Comparison of ENCODE assay signal across 26 cellular contexts in the genomic region with DNA sequence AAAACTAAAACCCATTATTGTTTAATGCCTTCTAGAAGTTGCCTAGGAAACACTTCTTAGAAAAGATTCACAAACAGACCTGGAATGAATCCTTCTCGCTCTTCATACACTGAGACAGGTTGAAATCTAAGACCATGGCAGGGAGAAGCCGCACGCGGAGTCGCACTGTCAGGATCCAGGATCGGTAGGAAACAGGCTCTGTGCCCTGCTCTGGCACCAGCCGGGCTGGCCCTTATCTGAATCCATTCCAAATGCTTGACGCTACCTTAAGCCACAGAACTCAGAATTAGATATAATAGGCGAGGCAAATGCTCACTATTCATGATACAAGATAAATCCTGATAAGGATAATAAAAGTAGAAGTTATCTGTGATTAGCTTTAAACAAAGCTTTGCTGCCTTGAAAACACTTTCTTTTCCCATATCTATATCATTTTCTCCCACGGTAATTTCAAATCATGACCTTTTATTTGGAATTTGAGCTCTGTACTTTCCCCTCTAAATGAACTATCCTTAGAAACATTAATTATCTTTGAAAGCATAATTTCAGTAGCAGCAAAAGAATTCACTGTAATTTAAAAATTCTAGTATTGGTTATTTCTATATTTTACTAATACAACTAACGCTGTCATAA.
DNase-seq lines count a peak whose midpoint lies in the region; ATAC-seq, FAIRE-seq and TF ChIP-seq lines count a peak whose summit lies in the region.
"Had no signal": no experiment of that assay in that cellular context is flagged by ENCODE, and none has a peak within 500 bp of the region (broad histone marks: within the 10 kb centered on the region; RNA-seq: fewer than 3 reads in every experiment).

No MANE protein-coding gene starts in this region.

- H3K9ac ChIP-seq in liver (ENCODE audit: low read depth in 1 of 2, low read length in 2 of 2) (peak overlapping the region in 1 of 2 donors; percentile 32), HepG2 (ENCODE audit: insufficient read depth, low read depth, low read length) (no peak overlapping the region)

- H3K36me3 ChIP-seq in liver (ENCODE audit: control insufficient read depth in 4 of 4, insufficient read depth in 3 of 4, low read depth in 1 of 4, low read length in 3 of 4) (no peaks in the 10 kb centered on the region), HepG2 (replicated peaks in 1 of 2; ENCODE audit: control insufficient read depth in 1 of 2, insufficient read depth in 2 of 2, low read length in 2 of 2) (no peaks in the 10 kb centered on the region), right lobe of liver (no peaks in the 10 kb centered on the region), vagina (no peaks in the 10 kb centered on the region)
- H3K36me3 ChIP-seq: HAP-1, sigmoid colon, thyroid gland, uterus had no signal

- H4K20me1 ChIP-seq in HepG2 (ENCODE audit: insufficient read depth, low read length): no peaks in the 10 kb centered on the region

- WGBS in liver: 48% methylated on average over 11 of the region's 11 CpGs
- 49% methylated on average over 11 of the region's 11 CpGs for WGBS in HepG2 (ENCODE audit: low lambda C conversion rate)
- WGBS in right lobe of liver (ENCODE audit: insufficient coverage, low coverage, low lambda C conversion rate, missing lambda C conversion rate): 25% methylated on average over 11 of the region's 11 CpGs

- no peak for TF ChIP-seq POLR2A in HepG2 (IDR thresholded peaks at IDR 0.05; ENCODE audit: insufficient read depth in 1 of 2, low read depth in 2 of 2, low read length in 2 of 2)
- peak; percentile 47 for TF ChIP-seq POLR2A in right lobe of liver (IDR thresholded peaks at IDR 0.05)
- TF ChIP-seq POLR2A in vagina (IDR thresholded peaks at IDR 0.05): no peak

- H3K4me2 ChIP-seq in HepG2 (ENCODE audit: low read depth, low read length): no peak overlapping the region
- H3K4me2 ChIP-seq: A549 had no signal

- H3K4me3 ChIP-seq in liver (ENCODE audit: low read depth in 1 of 3, low read length in 3 of 3) (peak overlapping the region in 1 of 3 donors; percentile 30), HepG2 (replicated peaks in 1 of 3; ENCODE audit: insufficient read depth in 1 of 3, low read depth in 2 of 3, low read length in 3 of 3) (no peak overlapping the region), right lobe of liver (peak overlapping the region in 2 of 3 donors; percentile 1 to 8), vagina (no peak overlapping the region)
- H3K4me3 ChIP-seq: A549, HAP-1, sigmoid colon, thyroid gland, uterus had no signal

- ATAC-seq in HepG2 (no peak), right lobe of liver (peak; percentile 51 to 65 (median 62)), GM18502 (IDR thresholded peaks at IDR 0.05; ENCODE audit: poor library complexity, unreplicated experiment) (no peak)
- ATAC-seq: A549, esophagus mucosa had no signal

- in situ Hi-C loops in HepG2 (cut with HindIII; ENCODE audit: extremely low pct_ligation_motif_present, low pct_unique_long_range_greater_than_20kb): no loop called here

- TF ChIP-seq CTCF in liver (IDR thresholded peaks at IDR 0.05; ENCODE audit: low read depth, low read length, missing input control) (no peak), HepG2 (CRISPR knock-in tag; IDR thresholded peaks at IDR 0.05) (no peak), right lobe of liver (IDR thresholded peaks at IDR 0.05) (no peak), vagina (IDR thresholded peaks at IDR 0.05) (no peak)

- TF ChIP-seq EP300 in HepG2 (IDR thresholded peaks at IDR 0.05; ENCODE audit: low read depth in 2 of 2, low read length in 2 of 2) (no peak), HepG2 (CRISPR knock-in tag; IDR thresholded peaks at IDR 0.05; ENCODE audit: borderline replicate concordance) (no peak)

- DNase-seq in HepG2 (ENCODE audit: low spot score) (no peak), cerebellum (ENCODE audit: low spot score) (peak; percentile 32), right lobe of liver (peak; percentile 46 to 83 (median 73)), NCI-H2171 (lab: John Stamatoyannopoulos, UW) (no peak), vagina (ENCODE audit: extremely low spot score in 2 of 2) (no peak), KG1 (lab: John Stamatoyannopoulos, UW) (no peak)
- DNase-seq: activated CD4-positive, alpha-beta T cell treated with anti-CD3 and anti-CD28 coated beads, Interleukin-2, amount 50 U/mL, for 48 hours; activated CD4-positive, CD25-positive, alpha-beta regulatory T cell treated with anti-CD3 and anti-CD28 coated beads, Interleukin-2, amount 50 U/mL, for 72 hours; activated T-cell treated with anti-CD3 and anti-CD28 coated beads, Interleukin-2, amount 50 U/mL, for 48 hours; AML-193; CD4-positive, alpha-beta memory T cell; mammary epithelial cell; NCI-H1048; NCI-H1694; NCI-H524; OCI-M1; sigmoid colon; stimulated activated CD4-positive, alpha-beta T cell treated with anti-CD3 and anti-CD28 coated beads, Interleukin-4, amount 100 ng/mL, for 1 hour; thyroid gland; uterus had no signal

- no peak overlapping the region for H2AFZ ChIP-seq in HepG2 (ENCODE audit: low read length)

- POLR2A ChIA-PET in HepG2 (lab: Yijun Ruan, JAX): no interaction called here

- H3K27ac ChIP-seq in liver (ENCODE audit: low read depth in 1 of 2, low read length in 2 of 2) (peak overlapping the region; percentile 45 to 63), HepG2 (ENCODE audit: extremely low read length, insufficient read depth, low read length) (no peak overlapping the region), right lobe of liver (peak overlapping the region; percentile 49 to 72 (median 64)), vagina (no peak overlapping the region)
- H3K27ac ChIP-seq: A549, sigmoid colon, thyroid gland, uterus had no signal

- no peaks in the 10 kb centered on the region for H3K27me3 ChIP-seq in liver (ENCODE audit: control insufficient read depth in 4 of 4, insufficient read depth in 4 of 4, low read length in 3 of 4)
- no peaks in the 10 kb centered on the region for H3K27me3 ChIP-seq in HepG2 (ENCODE audit: control insufficient read depth in 1 of 2, insufficient read depth in 2 of 2, low read length in 2 of 2)
- no peaks in the 10 kb centered on the region for H3K27me3 ChIP-seq in right lobe of liver
- no peaks in the 10 kb centered on the region for H3K27me3 ChIP-seq in vagina
- H3K27me3 ChIP-seq: sigmoid colon, thyroid gland, uterus had no signal

- FAIRE-seq in HepG2 (lab: Jason Lieb, UNC): no peak
- FAIRE-seq: A549, D721Med had no signal

- H3K79me2 ChIP-seq in HepG2 (ENCODE audit: insufficient read depth, low read length): no peaks in the 10 kb centered on the region

- intact Hi-C loops in HepG2 (cut with micrococcal nuclease; ENCODE audit: unreplicated experiment) (no loop called here), right lobe of liver (cut with DNase I) (no loop called here), vagina (cut with DNase I) (no loop called here)

- TF ChIP-seq RAD21 in liver (IDR thresholded peaks at IDR 0.05) (peak in 1 of 2 donors; percentile 38), HepG2 (CRISPR knock-in tag; IDR thresholded peaks at IDR 0.05) (no peak)

- CTCF ChIA-PET in HepG2 (lab: Yijun Ruan, JAX; ENCODE audit: low intra/inter-chr PET ratio, low total read pairs): no interaction called here

- H3K9me3 ChIP-seq in liver (ENCODE audit: control insufficient read depth in 4 of 4, low read length in 3 of 4) (no peaks in the 10 kb centered on the region), HepG2 (ENCODE audit: low read length) (peaks cover 37% of the 10 kb centered on the region), right lobe of liver (no peaks in the 10 kb centered on the region), vagina (no peaks in the 10 kb centered on the region)
- H3K9me3 ChIP-seq: A549, HAP-1, sigmoid colon, thyroid gland, uterus had no signal

- H3K4me1 ChIP-seq in liver (ENCODE audit: control insufficient read depth in 4 of 4, insufficient read depth in 4 of 4, low read length in 3 of 4) (peaks cover 9 to 46% (median 15%) of the 10 kb centered on the region in 4 donors), HepG2 (ENCODE audit: insufficient read depth, low read length) (no peaks in the 10 kb centered on the region), right lobe of liver (peaks cover 0 to 55% (median 10%) of the 10 kb centered on the region in 4 donors), vagina (no peaks in the 10 kb centered on the region)
- H3K4me1 ChIP-seq: A549, HAP-1, sigmoid colon, thyroid gland, uterus had no signal

- BruUV-seq in HepG2 (replicated peaks; lab: Mats Ljungman, UMichigan): no TSS peak

TF ChIP-seq in liver, 16 proteins besides CTCF, POLR2A, EP300 and RAD21 (continues in another document):
- peak; percentile 46 to 53 for TF ChIP-seq HNF4A (conservative IDR thresholded peaks at IDR 0.05)
- no peak for TF ChIP-seq ATF3 (IDR thresholded peaks at IDR 0.05)
- TF ChIP-seq SP1 (IDR thresholded peaks at IDR 0.05): peak; percentile 11
- peak in 1 of 2 donors; percentile 23 for TF ChIP-seq RXRA (IDR thresholded peaks at IDR 0.05)

TF ChIP-seq in HepG2, 621 proteins besides CTCF, POLR2A, EP300 and RAD21 (continues in another document):
- TF ChIP-seq ZNF329 (CRISPR knock-in tag; IDR thresholded peaks at IDR 0.05; ENCODE audit: low read depth) (no peak), THAP11 (CRISPR knock-in tag; IDR thresholded peaks at IDR 0.05) (no peak), MAX (IDR thresholded peaks at IDR 0.05) (no peak), PHB2 (IDR thresholded peaks at IDR 0.05; ENCODE audit: partially characterized antibody) (no peak), ZNF572 (CRISPR knock-in tag; IDR thresholded peaks at IDR 0.05) (no peak), ZBTB1 (CRISPR knock-in tag; IDR thresholded peaks at IDR 0.05; ENCODE audit: borderline replicate concordance) (no peak)
- TF ChIP-seq, protein P1, sequence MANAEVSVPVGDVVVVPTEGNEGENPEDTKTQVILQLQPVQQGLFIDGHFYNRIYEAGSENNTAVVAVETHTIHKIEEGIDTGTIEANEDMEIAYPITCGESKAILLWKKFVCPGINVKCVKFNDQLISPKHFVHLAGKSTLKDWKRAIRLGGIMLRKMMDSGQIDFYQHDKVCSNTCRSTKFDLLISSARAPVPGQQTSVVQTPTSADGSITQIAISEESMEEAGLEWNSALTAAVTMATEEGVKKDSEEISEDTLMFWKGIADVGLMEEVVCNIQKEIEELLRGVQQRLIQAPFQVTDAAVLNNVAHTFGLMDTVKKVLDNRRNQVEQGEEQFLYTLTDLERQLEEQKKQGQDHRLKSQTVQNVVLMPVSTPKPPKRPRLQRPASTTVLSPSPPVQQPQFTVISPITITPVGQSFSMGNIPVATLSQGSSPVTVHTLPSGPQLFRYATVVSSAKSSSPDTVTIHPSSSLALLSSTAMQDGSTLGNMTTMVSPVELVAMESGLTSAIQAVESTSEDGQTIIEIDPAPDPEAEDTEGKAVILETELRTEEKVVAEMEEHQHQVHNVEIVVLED (CRISPR knock-in tag; IDR thresholded peaks at IDR 0.05; ENCODE audit: borderline replicate concordance): no peak

Comparison
In these comparisons a context has a peak if more than half of its experiments do, and no peak if none do; other contexts are left out.
1. H3K27ac ChIP-seq: peak in liver (2 of 2) and right lobe of liver (3 of 3); none in HepG2 (single experiment) and vagina (single experiment).
2. H3K4me3 ChIP-seq: peak in right lobe of liver (2 of 3); none in HepG2 (0 of 3) and vagina (0 of 2).
3. ATAC-seq: peak in right lobe of liver (4 of 4); none in HepG2 (single experiment) and GM18502 (single experiment).
4. DNase-seq: peak in cerebellum (single experiment) and right lobe of liver (3 of 3); none in HepG2 (single experiment), NCI-H2171 (single experiment), vagina (0 of 2) and KG1 (single experiment).